In the genomic region with DNA sequence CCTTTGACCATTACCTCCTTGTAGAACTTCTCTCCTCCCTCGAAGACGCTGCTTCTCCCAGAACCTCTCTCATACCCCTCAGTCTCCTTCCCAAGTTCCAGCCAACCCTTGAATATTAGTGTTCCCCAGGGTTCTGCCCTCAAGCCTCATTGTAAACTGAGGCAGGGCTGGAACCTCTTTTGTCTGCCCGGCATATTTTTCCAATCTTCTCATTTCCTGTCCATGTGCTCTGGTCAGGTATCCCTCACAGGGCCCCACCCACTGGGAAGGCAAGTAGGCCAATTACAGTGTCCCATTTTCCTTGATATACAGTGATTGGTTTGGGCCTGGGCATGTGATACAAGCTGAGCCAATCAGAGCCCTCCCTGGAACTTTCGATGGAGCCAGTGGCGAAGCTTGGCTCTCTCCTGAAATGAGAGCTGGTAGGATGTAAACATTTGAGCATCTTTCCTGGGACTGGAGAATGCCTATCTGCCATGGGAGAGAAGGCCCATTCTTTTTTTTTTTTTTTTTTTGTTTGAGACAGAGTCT, we compare ENCODE assay signal across 1 cellular context.
A peak's percentile ranks its signal among the peaks of the same experiment; 100 is the strongest.
TF ChIP-seq lines count a peak whose summit lies in the region.

No MANE protein-coding gene starts in this region.

TF ChIP-seq in SK-N-SH, 30 proteins besides CTCF, POLR2A, EP300 and RAD21 (continued from another document):
- TF ChIP-seq, protein P1, sequence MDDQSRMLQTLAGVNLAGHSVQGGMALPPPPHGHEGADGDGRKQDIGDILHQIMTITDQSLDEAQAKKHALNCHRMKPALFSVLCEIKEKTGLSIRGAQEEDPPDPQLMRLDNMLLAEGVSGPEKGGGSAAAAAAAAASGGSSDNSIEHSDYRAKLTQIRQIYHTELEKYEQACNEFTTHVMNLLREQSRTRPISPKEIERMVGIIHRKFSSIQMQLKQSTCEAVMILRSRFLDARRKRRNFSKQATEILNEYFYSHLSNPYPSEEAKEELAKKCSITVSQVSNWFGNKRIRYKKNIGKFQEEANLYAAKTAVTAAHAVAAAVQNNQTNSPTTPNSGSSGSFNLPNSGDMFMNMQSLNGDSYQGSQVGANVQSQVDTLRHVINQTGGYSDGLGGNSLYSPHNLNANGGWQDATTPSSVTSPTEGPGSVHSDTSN (IDR thresholded peaks at IDR 0.05): no peak
- TF ChIP-seq REST (IDR thresholded peaks at IDR 0.05; ENCODE audit: low read depth, low read length) (no peak), FOXJ3 (CRISPR knock-in tag; IDR thresholded peaks at IDR 0.05) (no peak), USF1 (IDR thresholded peaks at IDR 0.05; ENCODE audit: borderline replicate concordance, low read depth) (peak; percentile 27; the same call in 1 of the 2 replicates)
